2 cellular contexts compared by ENCODE assay signal in the genomic region with DNA sequence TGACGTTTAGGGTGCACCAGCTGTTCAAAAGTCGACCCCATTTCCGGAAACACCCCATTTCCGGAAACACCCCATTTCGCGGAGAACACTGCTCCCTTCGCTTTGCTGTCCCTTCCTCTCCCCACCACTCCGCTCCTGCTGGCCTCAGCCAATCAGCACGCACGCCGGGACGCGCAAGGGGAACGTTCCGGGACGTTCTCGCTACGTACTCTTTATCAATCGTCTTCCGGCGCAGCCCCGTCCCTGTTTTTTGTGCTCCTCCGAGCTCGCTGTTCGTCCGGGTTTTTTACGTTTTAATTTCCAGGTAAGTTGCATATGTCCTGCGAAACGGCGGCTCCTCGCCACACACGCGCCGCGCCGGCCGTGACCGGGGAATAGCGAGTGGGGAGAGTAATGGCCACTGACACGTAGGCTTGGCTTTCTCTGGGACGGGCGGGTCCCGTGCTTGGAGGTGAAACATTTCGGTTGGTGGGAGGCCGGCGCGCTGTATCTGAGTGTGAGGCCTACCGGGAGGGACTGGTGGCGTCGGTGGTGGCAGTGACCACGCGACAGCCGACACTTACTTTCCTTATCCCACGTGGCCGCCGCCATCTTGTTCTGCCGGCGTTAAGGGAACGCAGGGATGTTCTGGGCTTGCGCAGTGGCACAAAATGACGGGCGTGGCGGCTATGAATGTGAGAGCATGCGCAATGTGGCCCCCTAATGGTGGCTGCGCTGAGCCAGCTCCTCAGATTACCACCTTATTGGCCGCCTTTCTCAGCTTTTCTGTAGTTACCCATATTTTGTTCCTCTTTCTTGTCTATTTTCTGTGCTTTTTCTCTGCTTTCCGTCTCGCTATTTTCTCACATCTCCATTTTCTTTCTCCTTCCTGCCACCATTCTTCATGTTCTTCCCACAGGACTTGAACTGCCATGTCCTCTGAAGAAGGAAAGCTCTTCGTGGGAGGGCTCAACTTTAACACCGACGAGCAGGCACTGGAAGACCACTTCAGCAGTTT.
TF ChIP-seq lines count a peak whose summit lies in the region.

A gene (plus strand): TSS at position 215 of the 997 bp plus-strand sequence. CDS start 697 bp downstream, at position 912.

TF ChIP-seq in A549, 52 proteins besides CTCF, POLR2A, EP300 and RAD21 (continued from another document and continues in another):
- TF ChIP-seq, protein P1, sequence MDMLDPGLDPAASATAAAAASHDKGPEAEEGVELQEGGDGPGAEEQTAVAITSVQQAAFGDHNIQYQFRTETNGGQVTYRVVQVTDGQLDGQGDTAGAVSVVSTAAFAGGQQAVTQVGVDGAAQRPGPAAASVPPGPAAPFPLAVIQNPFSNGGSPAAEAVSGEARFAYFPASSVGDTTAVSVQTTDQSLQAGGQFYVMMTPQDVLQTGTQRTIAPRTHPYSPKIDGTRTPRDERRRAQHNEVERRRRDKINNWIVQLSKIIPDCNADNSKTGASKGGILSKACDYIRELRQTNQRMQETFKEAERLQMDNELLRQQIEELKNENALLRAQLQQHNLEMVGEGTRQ (IDR thresholded peaks at IDR 0.05) = peak; percentile 74
- TF ChIP-seq HDAC2 (IDR thresholded peaks at IDR 0.05) (no peak), FOXS1 (CRISPR knock-in tag; IDR thresholded peaks at IDR 0.05) (0 out of 2 replicates have a peak, but pooled peaks have one; percentile 25), SMC3 (IDR thresholded peaks at IDR 0.05) (no peak), JUN (IDR thresholded peaks at IDR 0.05) (peak; percentile 77 to 94; a peak in 4 of 5 replicates), ZC3H11A (IDR thresholded peaks at IDR 0.05) (no peak), CBX2 (IDR thresholded peaks at IDR 0.05; ENCODE audit: borderline replicate concordance, low read depth) (no peak), HOXB5 (CRISPR knock-in tag; IDR thresholded peaks at IDR 0.05) (0 out of 2 replicates have a peak, but pooled peaks have one; percentile 55), TP53 (CRISPR knock-in tag; IDR thresholded peaks at IDR 0.05) (peak; percentile 85; the same call in 1 of the 2 replicates), FOSL2 (IDR thresholded peaks at IDR 0.05) (no peak), FOSL2 (CRISPR knock-in tag; IDR thresholded peaks at IDR 0.05) (no peak), MYC (IDR thresholded peaks at IDR 0.05; ENCODE audit: borderline replicate concordance, low read length) (peak; percentile 99), HOXB13 (CRISPR knock-in tag; IDR thresholded peaks at IDR 0.05; ENCODE audit: low read depth) (peak; percentile 87), FOSB (CRISPR knock-in tag; IDR thresholded peaks at IDR 0.05) (no peak; the same call in none of the 2 replicates), POLR2AphosphoS2 (conservative IDR thresholded peaks at IDR 0.05; ENCODE audit: low read length) (0 out of 2 replicates have a peak, but pooled peaks have one; percentile 46), KDM1A (IDR thresholded peaks at IDR 0.05; ENCODE audit: low read depth) (no peak), HEYL (CRISPR knock-in tag; IDR thresholded peaks at IDR 0.05) (no peak), KDM5A (IDR thresholded peaks at IDR 0.05) (no peak), MAFK (IDR thresholded peaks at IDR 0.05; ENCODE audit: partially characterized antibody) (no peak), TFCP2L1 (CRISPR knock-in tag; IDR thresholded peaks at IDR 0.05) (0 out of 2 replicates have a peak, but pooled peaks have one; percentile 79), SREBF2 (IDR thresholded peaks at IDR 0.05) (no peak), PHF8 (IDR thresholded peaks at IDR 0.05; ENCODE audit: borderline replicate concordance, low read depth) (peak; percentile 73)
- TF ChIP-seq, protein P2, sequence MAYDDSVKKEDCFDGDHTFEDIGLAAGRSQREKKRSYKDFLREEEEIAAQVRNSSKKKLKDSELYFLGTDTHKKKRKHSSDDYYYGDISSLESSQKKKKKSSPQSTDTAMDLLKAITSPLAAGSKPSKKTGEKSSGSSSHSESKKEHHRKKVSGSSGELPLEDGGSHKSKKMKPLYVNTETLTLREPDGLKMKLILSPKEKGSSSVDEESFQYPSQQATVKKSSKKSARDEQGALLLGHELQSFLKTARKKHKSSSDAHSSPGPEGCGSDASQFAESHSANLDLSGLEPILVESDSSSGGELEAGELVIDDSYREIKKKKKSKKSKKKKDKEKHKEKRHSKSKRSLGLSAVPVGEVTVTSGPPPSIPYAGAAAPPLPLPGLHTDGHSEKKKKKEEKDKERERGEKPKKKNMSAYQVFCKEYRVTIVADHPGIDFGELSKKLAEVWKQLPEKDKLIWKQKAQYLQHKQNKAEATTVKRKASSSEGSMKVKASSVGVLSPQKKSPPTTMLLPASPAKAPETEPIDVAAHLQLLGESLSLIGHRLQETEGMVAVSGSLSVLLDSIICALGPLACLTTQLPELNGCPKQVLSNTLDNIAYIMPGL (CRISPR knock-in tag; IDR thresholded peaks at IDR 0.05; ENCODE audit: borderline replicate concordance) = 0 out of 2 replicates have a peak, but pooled peaks have one; percentile 42
- TF ChIP-seq, protein P3, sequence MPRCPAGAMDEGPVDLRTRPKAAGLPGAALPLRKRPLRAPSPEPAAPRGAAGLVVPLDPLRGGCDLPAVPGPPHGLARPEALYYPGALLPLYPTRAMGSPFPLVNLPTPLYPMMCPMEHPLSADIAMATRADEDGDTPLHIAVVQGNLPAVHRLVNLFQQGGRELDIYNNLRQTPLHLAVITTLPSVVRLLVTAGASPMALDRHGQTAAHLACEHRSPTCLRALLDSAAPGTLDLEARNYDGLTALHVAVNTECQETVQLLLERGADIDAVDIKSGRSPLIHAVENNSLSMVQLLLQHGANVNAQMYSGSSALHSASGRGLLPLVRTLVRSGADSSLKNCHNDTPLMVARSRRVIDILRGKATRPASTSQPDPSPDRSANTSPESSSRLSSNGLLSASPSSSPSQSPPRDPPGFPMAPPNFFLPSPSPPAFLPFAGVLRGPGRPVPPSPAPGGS (IDR thresholded peaks at IDR 0.05) = peak; percentile 81; the same call in 1 of the 3 replicates
- TF ChIP-seq, protein P4, sequence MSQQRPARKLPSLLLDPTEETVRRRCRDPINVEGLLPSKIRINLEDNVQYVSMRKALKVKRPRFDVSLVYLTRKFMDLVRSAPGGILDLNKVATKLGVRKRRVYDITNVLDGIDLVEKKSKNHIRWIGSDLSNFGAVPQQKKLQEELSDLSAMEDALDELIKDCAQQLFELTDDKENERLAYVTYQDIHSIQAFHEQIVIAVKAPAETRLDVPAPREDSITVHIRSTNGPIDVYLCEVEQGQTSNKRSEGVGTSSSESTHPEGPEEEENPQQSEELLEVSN (IDR thresholded peaks at IDR 0.05; ENCODE audit: borderline replicate concordance, low read depth) = peak; percentile 32; the same call in 1 of the 2 replicates
- TF ChIP-seq, protein P5, sequence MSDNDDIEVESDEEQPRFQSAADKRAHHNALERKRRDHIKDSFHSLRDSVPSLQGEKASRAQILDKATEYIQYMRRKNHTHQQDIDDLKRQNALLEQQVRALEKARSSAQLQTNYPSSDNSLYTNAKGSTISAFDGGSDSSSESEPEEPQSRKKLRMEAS (IDR thresholded peaks at IDR 0.05) = peak; percentile 99
- TF ChIP-seq, protein P6, sequence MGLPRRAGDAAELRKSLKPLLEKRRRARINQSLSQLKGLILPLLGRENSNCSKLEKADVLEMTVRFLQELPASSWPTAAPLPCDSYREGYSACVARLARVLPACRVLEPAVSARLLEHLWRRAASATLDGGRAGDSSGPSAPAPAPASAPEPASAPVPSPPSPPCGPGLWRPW (IDR thresholded peaks at IDR 0.05) = no peak
- TF ChIP-seq, protein P7, sequence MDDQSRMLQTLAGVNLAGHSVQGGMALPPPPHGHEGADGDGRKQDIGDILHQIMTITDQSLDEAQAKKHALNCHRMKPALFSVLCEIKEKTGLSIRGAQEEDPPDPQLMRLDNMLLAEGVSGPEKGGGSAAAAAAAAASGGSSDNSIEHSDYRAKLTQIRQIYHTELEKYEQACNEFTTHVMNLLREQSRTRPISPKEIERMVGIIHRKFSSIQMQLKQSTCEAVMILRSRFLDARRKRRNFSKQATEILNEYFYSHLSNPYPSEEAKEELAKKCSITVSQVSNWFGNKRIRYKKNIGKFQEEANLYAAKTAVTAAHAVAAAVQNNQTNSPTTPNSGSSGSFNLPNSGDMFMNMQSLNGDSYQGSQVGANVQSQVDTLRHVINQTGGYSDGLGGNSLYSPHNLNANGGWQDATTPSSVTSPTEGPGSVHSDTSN (IDR thresholded peaks at IDR 0.05) = no peak

TF ChIP-seq in K562, 482 proteins besides CTCF, POLR2A, EP300 and RAD21 (continued from another document and continues in another):
- TF ChIP-seq, protein P8, sequence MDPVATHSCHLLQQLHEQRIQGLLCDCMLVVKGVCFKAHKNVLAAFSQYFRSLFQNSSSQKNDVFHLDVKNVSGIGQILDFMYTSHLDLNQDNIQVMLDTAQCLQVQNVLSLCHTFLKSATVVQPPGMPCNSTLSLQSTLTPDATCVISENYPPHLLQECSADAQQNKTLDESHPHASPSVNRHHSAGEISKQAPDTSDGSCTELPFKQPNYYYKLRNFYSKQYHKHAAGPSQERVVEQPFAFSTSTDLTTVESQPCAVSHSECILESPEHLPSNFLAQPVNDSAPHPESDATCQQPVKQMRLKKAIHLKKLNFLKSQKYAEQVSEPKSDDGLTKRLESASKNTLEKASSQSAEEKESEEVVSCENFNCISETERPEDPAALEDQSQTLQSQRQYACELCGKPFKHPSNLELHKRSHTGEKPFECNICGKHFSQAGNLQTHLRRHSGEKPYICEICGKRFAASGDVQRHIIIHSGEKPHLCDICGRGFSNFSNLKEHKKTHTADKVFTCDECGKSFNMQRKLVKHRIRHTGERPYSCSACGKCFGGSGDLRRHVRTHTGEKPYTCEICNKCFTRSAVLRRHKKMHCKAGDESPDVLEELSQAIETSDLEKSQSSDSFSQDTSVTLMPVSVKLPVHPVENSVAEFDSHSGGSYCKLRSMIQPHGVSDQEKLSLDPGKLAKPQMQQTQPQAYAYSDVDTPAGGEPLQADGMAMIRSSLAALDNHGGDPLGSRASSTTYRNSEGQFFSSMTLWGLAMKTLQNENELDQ (CRISPR knock-in tag; IDR thresholded peaks at IDR 0.05; ENCODE audit: borderline replicate concordance) = no peak
- TF ChIP-seq RUNX1 (IDR thresholded peaks at IDR 0.05; ENCODE audit: low read depth) (no peak), FOXK1 (CRISPR knock-in tag; IDR thresholded peaks at IDR 0.05; ENCODE audit: borderline replicate concordance) (0 out of 2 replicates have a peak, but pooled peaks have one; percentile 63), ZC3H8 (IDR thresholded peaks at IDR 0.05) (no peak), ARHGAP35 (IDR thresholded peaks at IDR 0.05; ENCODE audit: partially characterized antibody) (peak; percentile 20), ETV5 (CRISPR knock-in tag; IDR thresholded peaks at IDR 0.05; ENCODE audit: low read depth) (peak; percentile 73), TRIM24 (IDR thresholded peaks at IDR 0.05) (peak in 1 of 2 experiments; percentile 91; a peak in 2 of 4 replicates), MYNN (IDR thresholded peaks at IDR 0.05) (peak; percentile 57; the same call in 1 of the 2 replicates), MYNN (CRISPR knock-in tag; IDR thresholded peaks at IDR 0.05) (no peak), KAT7 (CRISPR knock-in tag; IDR thresholded peaks at IDR 0.05; ENCODE audit: borderline replicate concordance) (no peak; the same call in 1 of the 2 replicates), NR2C2 (CRISPR knock-in tag; IDR thresholded peaks at IDR 0.05) (no peak), NR2C2 (tag; IDR thresholded peaks at IDR 0.05) (peak; percentile 86), TEAD1 (CRISPR knock-in tag; IDR thresholded peaks at IDR 0.05) (peak in 1 of 2 experiments; percentile 71; a peak in 1 of 4 replicates), POLR2AphosphoS2 (IDR thresholded peaks at IDR 0.05; ENCODE audit: low read length) (0 out of 2 replicates have a peak, but pooled peaks have one; percentile 51), EZH2 (IDR thresholded peaks at IDR 0.05; ENCODE audit: borderline replicate concordance, low read depth, low read length) (no peak)
- TF ChIP-seq, protein P9, sequence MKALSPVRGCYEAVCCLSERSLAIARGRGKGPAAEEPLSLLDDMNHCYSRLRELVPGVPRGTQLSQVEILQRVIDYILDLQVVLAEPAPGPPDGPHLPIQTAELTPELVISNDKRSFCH (CRISPR knock-in tag; IDR thresholded peaks at IDR 0.05) = no peak
- TF ChIP-seq, protein P9 (tag; IDR thresholded peaks at IDR 0.05) = peak; percentile 74; the same call in 1 of the 2 replicates
- TF ChIP-seq, protein P10, sequence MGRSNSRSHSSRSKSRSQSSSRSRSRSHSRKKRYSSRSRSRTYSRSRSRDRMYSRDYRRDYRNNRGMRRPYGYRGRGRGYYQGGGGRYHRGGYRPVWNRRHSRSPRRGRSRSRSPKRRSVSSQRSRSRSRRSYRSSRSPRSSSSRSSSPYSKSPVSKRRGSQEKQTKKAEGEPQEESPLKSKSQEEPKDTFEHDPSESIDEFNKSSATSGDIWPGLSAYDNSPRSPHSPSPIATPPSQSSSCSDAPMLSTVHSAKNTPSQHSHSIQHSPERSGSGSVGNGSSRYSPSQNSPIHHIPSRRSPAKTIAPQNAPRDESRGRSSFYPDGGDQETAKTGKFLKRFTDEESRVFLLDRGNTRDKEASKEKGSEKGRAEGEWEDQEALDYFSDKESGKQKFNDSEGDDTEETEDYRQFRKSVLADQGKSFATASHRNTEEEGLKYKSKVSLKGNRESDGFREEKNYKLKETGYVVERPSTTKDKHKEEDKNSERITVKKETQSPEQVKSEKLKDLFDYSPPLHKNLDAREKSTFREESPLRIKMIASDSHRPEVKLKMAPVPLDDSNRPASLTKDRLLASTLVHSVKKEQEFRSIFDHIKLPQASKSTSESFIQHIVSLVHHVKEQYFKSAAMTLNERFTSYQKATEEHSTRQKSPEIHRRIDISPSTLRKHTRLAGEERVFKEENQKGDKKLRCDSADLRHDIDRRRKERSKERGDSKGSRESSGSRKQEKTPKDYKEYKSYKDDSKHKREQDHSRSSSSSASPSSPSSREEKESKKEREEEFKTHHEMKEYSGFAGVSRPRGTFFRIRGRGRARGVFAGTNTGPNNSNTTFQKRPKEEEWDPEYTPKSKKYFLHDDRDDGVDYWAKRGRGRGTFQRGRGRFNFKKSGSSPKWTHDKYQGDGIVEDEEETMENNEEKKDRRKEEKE (IDR thresholded peaks at IDR 0.05; ENCODE audit: borderline replicate concordance in 1 of 2, control insufficient read depth in 1 of 2, low read depth in 2 of 2, low read length in 1 of 2) = 0 out of 4 replicates have a peak, but pooled peaks of 1 of the 2 experiments have one; percentile 80
- TF ChIP-seq, protein P11, sequence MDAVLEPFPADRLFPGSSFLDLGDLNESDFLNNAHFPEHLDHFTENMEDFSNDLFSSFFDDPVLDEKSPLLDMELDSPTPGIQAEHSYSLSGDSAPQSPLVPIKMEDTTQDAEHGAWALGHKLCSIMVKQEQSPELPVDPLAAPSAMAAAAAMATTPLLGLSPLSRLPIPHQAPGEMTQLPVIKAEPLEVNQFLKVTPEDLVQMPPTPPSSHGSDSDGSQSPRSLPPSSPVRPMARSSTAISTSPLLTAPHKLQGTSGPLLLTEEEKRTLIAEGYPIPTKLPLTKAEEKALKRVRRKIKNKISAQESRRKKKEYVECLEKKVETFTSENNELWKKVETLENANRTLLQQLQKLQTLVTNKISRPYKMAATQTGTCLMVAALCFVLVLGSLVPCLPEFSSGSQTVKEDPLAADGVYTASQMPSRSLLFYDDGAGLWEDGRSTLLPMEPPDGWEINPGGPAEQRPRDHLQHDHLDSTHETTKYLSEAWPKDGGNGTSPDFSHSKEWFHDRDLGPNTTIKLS (IDR thresholded peaks at IDR 0.05; ENCODE audit: borderline replicate concordance, low read depth) = peak; percentile 99
- TF ChIP-seq, protein P12, sequence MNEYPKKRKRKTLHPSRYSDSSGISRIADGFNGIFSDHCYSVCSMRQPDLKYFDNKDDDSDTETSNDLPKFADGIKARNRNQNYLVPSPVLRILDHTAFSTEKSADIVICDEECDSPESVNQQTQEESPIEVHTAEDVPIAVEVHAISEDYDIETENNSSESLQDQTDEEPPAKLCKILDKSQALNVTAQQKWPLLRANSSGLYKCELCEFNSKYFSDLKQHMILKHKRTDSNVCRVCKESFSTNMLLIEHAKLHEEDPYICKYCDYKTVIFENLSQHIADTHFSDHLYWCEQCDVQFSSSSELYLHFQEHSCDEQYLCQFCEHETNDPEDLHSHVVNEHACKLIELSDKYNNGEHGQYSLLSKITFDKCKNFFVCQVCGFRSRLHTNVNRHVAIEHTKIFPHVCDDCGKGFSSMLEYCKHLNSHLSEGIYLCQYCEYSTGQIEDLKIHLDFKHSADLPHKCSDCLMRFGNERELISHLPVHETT (CRISPR knock-in tag; conservative IDR thresholded peaks at IDR 0.05 in 1 of 2, IDR thresholded peaks at IDR 0.05 in 1 of 2) = peak in 1 of 2 experiments; percentile 82; a peak in 2 of 4 replicates
